Comparison of ENCODE assay signal across 8 cellular contexts in the genomic region with DNA sequence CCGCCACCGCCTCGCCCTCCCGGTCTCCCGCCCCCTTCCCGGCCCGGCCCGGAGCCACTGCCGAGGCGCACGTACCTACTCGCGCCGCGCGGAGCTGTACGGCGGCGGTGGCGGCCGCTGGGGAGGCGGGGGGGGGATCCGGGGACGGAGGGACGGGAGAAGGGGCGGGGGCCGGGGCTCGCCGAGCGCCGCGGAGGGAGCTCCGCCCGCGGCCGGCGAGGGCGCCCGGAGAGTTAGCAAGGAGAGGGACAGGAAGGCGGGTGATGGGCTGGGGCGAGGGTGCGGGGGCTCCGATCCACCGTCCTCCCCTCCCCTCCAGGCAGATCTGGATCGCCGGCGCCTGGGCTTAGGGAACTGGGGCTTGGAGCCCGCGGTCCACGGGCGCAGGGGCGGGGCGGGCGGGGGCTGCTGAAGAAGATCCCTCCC. TPM values are rescaled to one million over a fixed set of nuclear protein-coding genes. Genes with fewer than 3 reads are reported as not detected.
DNase-seq lines count a peak whose midpoint lies in the region; ATAC-seq, FAIRE-seq and TF ChIP-seq lines count a peak whose summit lies in the region.

No MANE protein-coding gene starts in this region.

- no peak overlapping the region for H3K27ac ChIP-seq in H1 (ENCODE audit: low read depth, low read length)

- peak overlapping the region; percentile 41 to 72 (median 44); a peak in 7 of 8 replicates for H3K4me3 ChIP-seq in H1 (ENCODE audit: extremely low read depth in 1 of 4, insufficient read depth in 2 of 4, low read depth in 3 of 4, low read length in 4 of 4)

- H3K18ac ChIP-seq in H1 (ENCODE audit: extremely low read depth, low read length), result no peak overlapping the region

- H2AFZ ChIP-seq in H1 (ENCODE audit: low read length), result no peak overlapping the region

- FAIRE-seq in H1 (lab: Jason Lieb, UNC), result no peak

- H3K4me1 ChIP-seq in ES-I3 (ENCODE audit: insufficient read depth, low read length) (peaks cover 30% of the 10 kb centered on the region), H1 (replicated peaks in 1 of 4; ENCODE audit: control insufficient read depth in 3 of 4, insufficient read depth in 4 of 4, low read length in 3 of 4) (peaks cover 0 to 14% (median 8%) of the 10 kb centered on the region in 4 experiments; a peak in 5 of 7 replicates)

- 0 out of 2 replicates have a peak, but pooled peaks cover 2% of the 10 kb centered on the region for H3K79me1 ChIP-seq in H1 (ENCODE audit: low read depth, low read length)

- H3K27me3 Mint-ChIP-seq in neural crest cell (ENCODE audit: low read depth), result peaks cover 50% of the 10 kb centered on the region

- TF ChIP-seq POLR2A in H1 (IDR thresholded peaks at IDR 0.05; ENCODE audit: control extremely low read depth in 1 of 2, low read depth in 2 of 2, low read length in 2 of 2), result no peak

- H3K36me3 Mint-ChIP-seq in neural crest cell (ENCODE audit: low read depth), result no peaks in the 10 kb centered on the region

- H3K27ac Mint-ChIP-seq in neural crest cell (ENCODE audit: unreplicated experiment), result no peak overlapping the region

- H3K36me3 ChIP-seq in ES-I3 (ENCODE audit: insufficient read depth, low read length), result no peaks in the 10 kb centered on the region
- H3K36me3 ChIP-seq in H1 (ENCODE audit: control insufficient read depth in 2 of 4, insufficient read depth in 4 of 4, low read length in 3 of 4), result no peaks in the 10 kb centered on the region; a peak in 1 of 8 replicates

- POLR2A ChIA-PET in H1 (lab: Charles Lee; ENCODE audit: partially characterized antibody), result no interaction called here

- H3K9me3 ChIP-seq in ES-I3 (ENCODE audit: control insufficient read depth, insufficient read depth, low read length), result no peaks in the 10 kb centered on the region
- H3K9me3 ChIP-seq in H1 (ENCODE audit: insufficient read depth in 2 of 2, low read depth in 1 of 2, low read length in 1 of 2), result no peaks in the 10 kb centered on the region

- no peak overlapping the region for H2BK5ac ChIP-seq in H1 (ENCODE audit: low read depth, low read length)

- no peak for TF ChIP-seq RAD21 in H1 (IDR thresholded peaks at IDR 0.05 in 1 of 2, conservative IDR thresholded peaks at IDR 0.05 in 1 of 2; ENCODE audit: low read depth in 2 of 2, low read length in 2 of 2)

- peaks cover 8 to 38% (median 26%) of the 10 kb centered on the region in 4 experiments for H3K27me3 ChIP-seq in H1 (replicated peaks in 1 of 4; ENCODE audit: control insufficient read depth in 3 of 4, extremely low read depth in 1 of 4, insufficient read depth in 3 of 4, low read length in 3 of 4)

- TF ChIP-seq CTCF in H1 (IDR thresholded peaks at IDR 0.05; ENCODE audit: control extremely low read depth in 1 of 3, insufficient read depth in 1 of 3, low read depth in 1 of 3, low read length in 3 of 3) (no peak), neural crest cell (conservative IDR thresholded peaks at IDR 0.05) (no peak)

- H4K5ac ChIP-seq in H1 (ENCODE audit: insufficient read length, low read depth, low read length), result no peak overlapping the region

- DNase-seq in NCI-H526 (lab: John Stamatoyannopoulos, UW) (peak; percentile 47 to 88), H1 (ENCODE audit: low read depth in 1 of 2, low spot score in 2 of 2) (no peak), neural crest cell (ENCODE audit: low read depth, low spot score) (peak; percentile 20), DMS114 treated with DMSO at 0.1 percent for 48 hours (lab: John Stamatoyannopoulos, UW; ENCODE audit: unreplicated experiment) (no peak), retina (no peak)

- H3K4ac ChIP-seq in H1 (replicated peaks; ENCODE audit: insufficient read length, low read depth, low read length), result no peak overlapping the region

- H3K4me3 Mint-ChIP-seq in neural crest cell, result no peak overlapping the region

- no peak overlapping the region for H2BK120ac ChIP-seq in H1 (replicated peaks; ENCODE audit: low read depth, low read length)

- H2BK15ac ChIP-seq in H1 (ENCODE audit: low read length), result no peak overlapping the region

- H4K8ac ChIP-seq in H1 (ENCODE audit: extremely low read depth, insufficient read depth, low read length), result no peak overlapping the region

- no peak overlapping the region for H2AK5ac ChIP-seq in H1 (ENCODE audit: low read depth, low read length)

- peak overlapping the region; percentile 62 to 97 for H3K4me2 ChIP-seq in H1 (ENCODE audit: insufficient read depth in 1 of 2, low read depth in 2 of 2, low read length in 2 of 2)

- H3K4me1 Mint-ChIP-seq in neural crest cell, result peaks cover 7% of the 10 kb centered on the region

- H4K91ac ChIP-seq in H1 (replicated peaks; ENCODE audit: insufficient read length, low read length), result no peak overlapping the region

- CTCF ChIA-PET in H1 (lab: Charles Lee; ENCODE audit: partially characterized antibody), result interaction anchor here (1.2 to 5.0 kb wide), 6 partner anchors 9 to 202 kb away, joined by 3 to 34 read pairs (median 17); no protein-coding TSS in a partner anchor

- ATAC-seq in HG03439 (IDR thresholded peaks at IDR 0.05; ENCODE audit: unreplicated experiment) (no peak), HG03342 (IDR thresholded peaks at IDR 0.05; ENCODE audit: unreplicated experiment) (no peak)

- H3K9me3 Mint-ChIP-seq in neural crest cell, result no peaks in the 10 kb centered on the region

- peaks cover 11% of the 10 kb centered on the region; the same call in 1 of the 2 replicates for H3K23me2 ChIP-seq in H1 (ENCODE audit: low read depth, low read length)

- no peak for TF ChIP-seq EP300 in H1 (IDR thresholded peaks at IDR 0.05; ENCODE audit: borderline replicate concordance in 1 of 2, low read depth in 2 of 2, low read length in 2 of 2)

- no peak overlapping the region for H3K23ac ChIP-seq in H1 (ENCODE audit: insufficient read length)

- H2BK20ac ChIP-seq in H1 (ENCODE audit: low read length), result no peak overlapping the region

- H3K9ac ChIP-seq in ES-I3 (ENCODE audit: low read depth, low read length) (peak overlapping the region; percentile 53; the same call in 1 of the 2 replicates), H1 (replicated peaks in 1 of 4; ENCODE audit: extremely low read depth in 1 of 4, low read depth in 3 of 4, low read length in 3 of 4) (peak overlapping the region in 1 of 4 experiments; percentile 73; a peak in 1 of 7 replicates)

- H3K56ac ChIP-seq in H1 (replicated peaks; ENCODE audit: insufficient read length, low read depth, low read length), result no peak overlapping the region

- no peak overlapping the region for H2BK12ac ChIP-seq in H1 (ENCODE audit: low read depth, low read length)

- peaks cover 0 to 5% of the 10 kb centered on the region in 2 experiments for H4K20me1 ChIP-seq in H1 (replicated peaks in 1 of 2; ENCODE audit: control insufficient read depth in 1 of 2, insufficient read depth in 2 of 2, low read length in 2 of 2)

- H3K14ac ChIP-seq in H1 (ENCODE audit: insufficient read length), result no peak overlapping the region

- WGBS in H1 (ENCODE audit: extremely low coverage in 1 of 2, insufficient coverage in 1 of 2, insufficient read length in 1 of 2, insufficient replicate concordance in 2 of 2, low coverage in 1 of 2, low lambda C conversion rate in 2 of 2, missing lambda C conversion rate in 1 of 2), 2 experiments, result no CpG with 5 or more reads among the region's 54 CpGs

- no peaks in the 10 kb centered on the region for H3K79me2 ChIP-seq in H1 (ENCODE audit: control insufficient read depth in 1 of 2, insufficient read depth in 2 of 2, low read length in 2 of 2)

TF ChIP-seq in H1, 55 proteins besides CTCF, POLR2A, EP300 and RAD21 (continues in another document):
- no peak for TF ChIP-seq KDM1A (IDR thresholded peaks at IDR 0.05; ENCODE audit: borderline replicate concordance, low read length)

RNA-seq across cellular contexts. Expression of gene TMEM74B, which starts 0.5 kb away (rescaled TPM):
- 2.8 and 4.0 TPM in 2 replicates for total RNA-seq in H1 (2021; fragmentation: NEBNext Ultra II Directional; extraction: Animal tissue kit (Norgen Biotek cat#: 25700))
- 6.4 and 7.8 TPM in 2 replicates for polyA plus RNA-seq in H1 (2011; rRNA removed)
- polyA plus RNA-seq in H1 (2011; cell fraction: cytosol; rRNA removed), result 6.9 TPM
- 35.6 TPM for polyA plus RNA-seq in H1 (2011; cell fraction: nucleus; rRNA removed)
- 6.5 to 8.5 TPM (median 7.9 TPM) in 4 replicates for polyA plus RNA-seq in H1 (2012, experiment 1 of 2)
- polyA plus RNA-seq in H1 (2012, experiment 2 of 2), result 2.8 TPM
- 4.5 TPM for polyA plus RNA-seq in H1 (2013, experiment 1 of 2)
- polyA plus RNA-seq in H1 (2013, experiment 2 of 2), result 3.7 TPM
- polyA minus RNA-seq in H1 (2011; rRNA and poly(A)+ RNA removed), result 1.4 and 1.5 TPM in 2 replicates
- polyA minus RNA-seq in H1 (2011; cell fraction: cytosol; rRNA and poly(A)+ RNA removed), result 2.2 TPM
- polyA minus RNA-seq in H1 (2011; cell fraction: nucleus; rRNA and poly(A)+ RNA removed), result 4.7 TPM
- total RNA-seq in neural crest cell, result 2.7 and 3.3 TPM in 2 replicates

RNA-seq across cellular contexts. Expression of gene C20orf202, which starts 17.9 kb away (rescaled TPM):
- not detected in 2 replicates for total RNA-seq in H1 (2021; fragmentation: NEBNext Ultra II Directional; extraction: Animal tissue kit (Norgen Biotek cat#: 25700))
- polyA plus RNA-seq in H1 (2011; rRNA removed), result 0.11 and 0.12 TPM in 2 replicates
- polyA plus RNA-seq in H1 (2011; cell fraction: cytosol; rRNA removed), result 0.08 TPM
- polyA plus RNA-seq in H1 (2011; cell fraction: nucleus; rRNA removed), result 0.09 TPM
- 0.17 TPM in 1 of 4 replicates, not detected in the others for polyA plus RNA-seq in H1 (2012, experiment 1 of 2)
- polyA plus RNA-seq in H1 (2012, experiment 2 of 2), result not detected
- 0.08 TPM for polyA plus RNA-seq in H1 (2013, experiment 1 of 2)
- polyA plus RNA-seq in H1 (2013, experiment 2 of 2), result 0.04 TPM
- 0.17 TPM in 1 of 2 replicates, not detected in the other for polyA minus RNA-seq in H1 (2011; rRNA and poly(A)+ RNA removed)
- not detected for polyA minus RNA-seq in H1 (2011; cell fraction: cytosol; rRNA and poly(A)+ RNA removed)
- polyA minus RNA-seq in H1 (2011; cell fraction: nucleus; rRNA and poly(A)+ RNA removed), result not detected
- total RNA-seq in neural crest cell, result 0.18 and 0.23 TPM in 2 replicates

RNA-seq across cellular contexts. Expression of gene RAD21L1, which starts 40.5 kb away (rescaled TPM):
- 0.26 and 0.48 TPM in 2 replicates for total RNA-seq in H1 (2021; fragmentation: NEBNext Ultra II Directional; extraction: Animal tissue kit (Norgen Biotek cat#: 25700))
- polyA plus RNA-seq in H1 (2011; rRNA removed), result 0.06 TPM in 1 of 2 replicates, not detected in the other
- 0.13 TPM for polyA plus RNA-seq in H1 (2011; cell fraction: cytosol; rRNA removed)
- polyA plus RNA-seq in H1 (2011; cell fraction: nucleus; rRNA removed), result 0.06 TPM
- polyA plus RNA-seq in H1 (2012, experiment 1 of 2), result 0.16 TPM in 1 of 4 replicates, not detected in the others
- polyA plus RNA-seq in H1 (2012, experiment 2 of 2), result not detected
- polyA plus RNA-seq in H1 (2013, experiment 1 of 2), result 0.16 TPM
- 0.07 TPM for polyA plus RNA-seq in H1 (2013, experiment 2 of 2)
- polyA minus RNA-seq in H1 (2011; rRNA and poly(A)+ RNA removed), result 0.56 TPM in 1 of 2 replicates, not detected in the other
- polyA minus RNA-seq in H1 (2011; cell fraction: cytosol; rRNA and poly(A)+ RNA removed), result not detected
- polyA minus RNA-seq in H1 (2011; cell fraction: nucleus; rRNA and poly(A)+ RNA removed), result not detected
- total RNA-seq in neural crest cell, result not detected in 2 replicates

Comparison
In these comparisons a context has a peak if more than half of its experiments do, and no peak if none do; other contexts are left out.
1. DNase-seq: peak in NCI-H526 (2 of 2) and neural crest cell (single experiment); none in H1 (0 of 2), DMS114 treated with DMSO at 0.1 percent for 48 hours (single experiment) and retina (single experiment).